8 cellular contexts compared by ENCODE assay signal in genomic region chr19:53254451-53255341, GRCh38. TPM values are rescaled to one million over a fixed set of nuclear protein-coding genes. Genes with fewer than 3 reads are reported as not detected.
DNase-seq lines count a peak whose midpoint lies in the region; ATAC-seq and TF ChIP-seq lines count a peak whose summit lies in the region.

Gene ZNF677, minus strand, starts transcription at chr19:53254873. Its CDS starts 3,323 bp downstream, at chr19:53251550.

- H3K4me1 ChIP-seq in CD8-positive, alpha-beta T cell (ENCODE audit: insufficient read depth, low read length): peaks cover 11% of the 10 kb centered on the region

- intact Hi-C loops in CD8-positive, alpha-beta T cell (cut with DNase I, micrococcal nuclease): loop anchor here (1.0 to 5.0 kb wide), 7 partner anchors 57 to 177 kb away; partner anchors contain the start of genes ZNF160 (in 2 of the 2), ZNF845 (in 2 of the 2), ZNF525 (in 1 of the 2) and ZNF761 (in 1 of the 2)

- peak within 1 kb of the TSS; percentile 81 for H3K27ac Mint-ChIP-seq in CD8-positive, alpha-beta T cell

- CTCF ChIA-PET in CD8-positive, alpha-beta T cell (lab: Charles Lee): no interaction called here

- peak; percentile 99 for ATAC-seq in CD8-positive, alpha-beta T cell
- ATAC-seq in GM19023 (IDR thresholded peaks at IDR 0.05; ENCODE audit: unreplicated experiment): no peak

- DNase-seq in CD8-positive, alpha-beta T cell: peak; percentile 60 to 90 (median 76)
- DNase-seq in NCI-H2171 (lab: John Stamatoyannopoulos, UW) (peak; percentile 6), activated T-cell treated with anti-CD3 and anti-CD28 coated beads for 24 hours (ENCODE audit: low read depth) (peak; percentile 73), epithelial cell of esophagus (ENCODE audit: low read depth) (peak; percentile 92), midbrain (lab: John Stamatoyannopoulos, UW) (peak; percentile 94), NOMO-1 treated with DMSO at 0.1 percent for 48 hours (lab: John Stamatoyannopoulos, UW; ENCODE audit: unreplicated experiment) (no peak)
- DNase-seq in stimulated activated CD8-positive, alpha-beta memory T cell treated with anti-CD3 and anti-CD28 coated beads, Interleukin-12 subunit alpha, Interleukin-12 subunit beta, amount 100 ng/mL, for 1 hour (ENCODE audit: low read depth): peak; percentile 65

- H3K4me3 ChIP-seq in CD8-positive, alpha-beta T cell (ENCODE audit: low read depth, low read length): peak within 1 kb of the TSS; percentile 98
- H3K4me3 ChIP-seq in epithelial cell of esophagus (ENCODE audit: low read length): peak within 1 kb of the TSS; percentile 93

- H3K9me3 ChIP-seq in CD8-positive, alpha-beta T cell (ENCODE audit: low read length): no peaks in the 10 kb centered on the region

- POLR2A ChIA-PET in CD8-positive, alpha-beta T cell (lab: Charles Lee): interaction anchor here (0.6 kb wide), 1 partner anchor 79 kb away, joined by 3 read pairs; the partner anchor contains the start of gene ZNF845

- peak within 1 kb of the TSS; percentile 84 for H3K4me3 Mint-ChIP-seq in CD8-positive, alpha-beta T cell

- no peaks in the 10 kb centered on the region for H3K27me3 Mint-ChIP-seq in CD8-positive, alpha-beta T cell (ENCODE audit: low read depth)

- no peak for TF ChIP-seq CTCF in CD8-positive, alpha-beta T cell (IDR thresholded peaks at IDR 0.05)
- no peak for TF ChIP-seq CTCF in epithelial cell of esophagus (IDR thresholded peaks at IDR 0.05; ENCODE audit: insufficient read depth, low read depth, low read length, missing control alignments)

- no peaks in the 10 kb centered on the region for H3K27me3 ChIP-seq in CD8-positive, alpha-beta T cell (ENCODE audit: insufficient read depth, low read length)

- peaks cover 9% of the 10 kb centered on the region for H3K4me1 Mint-ChIP-seq in CD8-positive, alpha-beta T cell (ENCODE audit: low read depth)

- H3K27ac ChIP-seq in CD8-positive, alpha-beta T cell (ENCODE audit: low read depth, low read length): no peak within 1 kb of the TSS

- peaks cover 53% of the 10 kb centered on the region for H3K9me3 Mint-ChIP-seq in CD8-positive, alpha-beta T cell

- H3K36me3 ChIP-seq in CD8-positive, alpha-beta T cell (ENCODE audit: insufficient read depth, low read length): peaks cover 5% of the 10 kb centered on the region

- peaks cover 44% of the 10 kb centered on the region for H3K36me3 Mint-ChIP-seq in CD8-positive, alpha-beta T cell

RNA-seq across cellular contexts. Expression of gene ZNF677, which starts in this region (rescaled TPM):
- total RNA-seq in CD8-positive, alpha-beta T cell: 1 to 10 TPM; 7.8 to 8.3 TPM
